ENCODE assay signal across 1 cellular context in genomic region chr10:133362846-133363245, GRCh38.
A peak's percentile ranks its signal among the peaks of the same experiment; 100 is the strongest.
TF ChIP-seq lines count a peak whose summit lies in the region.

No MANE protein-coding gene starts in this region.

TF ChIP-seq in HepG2, 621 proteins besides CTCF, POLR2A, EP300 and RAD21:
- no peak for TF ChIP-seq ZNF670 (CRISPR knock-in tag; IDR thresholded peaks at IDR 0.05; ENCODE audit: borderline replicate concordance)
- TF ChIP-seq, protein P1, sequence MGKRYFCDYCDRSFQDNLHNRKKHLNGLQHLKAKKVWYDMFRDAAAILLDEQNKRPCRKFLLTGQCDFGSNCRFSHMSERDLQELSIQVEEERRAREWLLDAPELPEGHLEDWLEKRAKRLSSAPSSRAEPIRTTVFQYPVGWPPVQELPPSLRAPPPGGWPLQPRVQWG (CRISPR knock-in tag; IDR thresholded peaks at IDR 0.05; ENCODE audit: borderline replicate concordance, low read depth), result no peak
- TF ChIP-seq ZNF652 (CRISPR knock-in tag; IDR thresholded peaks at IDR 0.05; ENCODE audit: borderline replicate concordance, low read depth), result no peak
- TF ChIP-seq GZF1 (CRISPR knock-in tag; IDR thresholded peaks at IDR 0.05), result no peak
- no peak for TF ChIP-seq NFIC (IDR thresholded peaks at IDR 0.05; ENCODE audit: low read length)
- no peak for TF ChIP-seq NFYC (CRISPR knock-in tag; IDR thresholded peaks at IDR 0.05)
- no peak for TF ChIP-seq MAZ (IDR thresholded peaks at IDR 0.05; ENCODE audit: borderline replicate concordance, low read depth, low read length)
- no peak for TF ChIP-seq MAZ (CRISPR knock-in tag; IDR thresholded peaks at IDR 0.05; ENCODE audit: low read depth)
- TF ChIP-seq GRHL1 (CRISPR knock-in tag; conservative IDR thresholded peaks at IDR 0.05), result no peak
- no peak for TF ChIP-seq RFX1 (IDR thresholded peaks at IDR 0.05)
- no peak for TF ChIP-seq ZNF230 (CRISPR knock-in tag; IDR thresholded peaks at IDR 0.05)
- TF ChIP-seq, protein P2, sequence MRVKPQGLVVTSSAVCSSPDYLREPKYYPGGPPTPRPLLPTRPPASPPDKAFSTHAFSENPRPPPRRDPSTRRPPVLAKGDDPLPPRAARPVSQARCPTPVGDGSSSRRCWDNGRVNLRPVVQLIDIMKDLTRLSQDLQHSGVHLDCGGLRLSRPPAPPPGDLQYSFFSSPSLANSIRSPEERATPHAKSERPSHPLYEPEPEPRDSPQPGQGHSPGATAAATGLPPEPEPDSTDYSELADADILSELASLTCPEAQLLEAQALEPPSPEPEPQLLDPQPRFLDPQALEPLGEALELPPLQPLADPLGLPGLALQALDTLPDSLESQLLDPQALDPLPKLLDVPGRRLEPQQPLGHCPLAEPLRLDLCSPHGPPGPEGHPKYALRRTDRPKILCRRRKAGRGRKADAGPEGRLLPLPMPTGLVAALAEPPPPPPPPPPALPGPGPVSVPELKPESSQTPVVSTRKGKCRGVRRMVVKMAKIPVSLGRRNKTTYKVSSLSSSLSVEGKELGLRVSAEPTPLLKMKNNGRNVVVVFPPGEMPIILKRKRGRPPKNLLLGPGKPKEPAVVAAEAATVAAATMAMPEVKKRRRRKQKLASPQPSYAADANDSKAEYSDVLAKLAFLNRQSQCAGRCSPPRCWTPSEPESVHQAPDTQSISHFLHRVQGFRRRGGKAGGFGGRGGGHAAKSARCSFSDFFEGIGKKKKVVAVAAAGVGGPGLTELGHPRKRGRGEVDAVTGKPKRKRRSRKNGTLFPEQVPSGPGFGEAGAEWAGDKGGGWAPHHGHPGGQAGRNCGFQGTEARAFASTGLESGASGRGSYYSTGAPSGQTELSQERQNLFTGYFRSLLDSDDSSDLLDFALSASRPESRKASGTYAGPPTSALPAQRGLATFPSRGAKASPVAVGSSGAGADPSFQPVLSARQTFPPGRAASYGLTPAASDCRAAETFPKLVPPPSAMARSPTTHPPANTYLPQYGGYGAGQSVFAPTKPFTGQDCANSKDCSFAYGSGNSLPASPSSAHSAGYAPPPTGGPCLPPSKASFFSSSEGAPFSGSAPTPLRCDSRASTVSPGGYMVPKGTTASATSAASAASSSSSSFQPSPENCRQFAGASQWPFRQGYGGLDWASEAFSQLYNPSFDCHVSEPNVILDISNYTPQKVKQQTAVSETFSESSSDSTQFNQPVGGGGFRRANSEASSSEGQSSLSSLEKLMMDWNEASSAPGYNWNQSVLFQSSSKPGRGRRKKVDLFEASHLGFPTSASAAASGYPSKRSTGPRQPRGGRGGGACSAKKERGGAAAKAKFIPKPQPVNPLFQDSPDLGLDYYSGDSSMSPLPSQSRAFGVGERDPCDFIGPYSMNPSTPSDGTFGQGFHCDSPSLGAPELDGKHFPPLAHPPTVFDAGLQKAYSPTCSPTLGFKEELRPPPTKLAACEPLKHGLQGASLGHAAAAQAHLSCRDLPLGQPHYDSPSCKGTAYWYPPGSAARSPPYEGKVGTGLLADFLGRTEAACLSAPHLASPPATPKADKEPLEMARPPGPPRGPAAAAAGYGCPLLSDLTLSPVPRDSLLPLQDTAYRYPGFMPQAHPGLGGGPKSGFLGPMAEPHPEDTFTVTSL (CRISPR knock-in tag; IDR thresholded peaks at IDR 0.05; ENCODE audit: borderline replicate concordance), result no peak
- TF ChIP-seq MZF1 (CRISPR knock-in tag; IDR thresholded peaks at IDR 0.05; ENCODE audit: borderline replicate concordance), result no peak
- 0 out of 2 replicates have a peak, but pooled peaks have one; percentile 18 for TF ChIP-seq RBFOX2 (IDR thresholded peaks at IDR 0.05; ENCODE audit: low read depth, low read length)
- no peak for TF ChIP-seq BCLAF1 (IDR thresholded peaks at IDR 0.05)
- TF ChIP-seq AGO2 (optimal IDR thresholded peaks at IDR 0.05; ENCODE audit: low read depth, low read length), result peak; percentile 47
- no peak for TF ChIP-seq ZNF768 (CRISPR knock-in tag; IDR thresholded peaks at IDR 0.05)
- no peak for TF ChIP-seq ZBTB21 (CRISPR knock-in tag; IDR thresholded peaks at IDR 0.05)
- no peak for TF ChIP-seq EEA1 (CRISPR knock-in tag; IDR thresholded peaks at IDR 0.05; ENCODE audit: borderline replicate concordance)
- no peak for TF ChIP-seq ZFP82 (CRISPR knock-in tag; IDR thresholded peaks at IDR 0.05; ENCODE audit: borderline replicate concordance)
- no peak for TF ChIP-seq DNMT3B (CRISPR knock-in tag; conservative IDR thresholded peaks at IDR 0.05)
- TF ChIP-seq SMAD9 (CRISPR knock-in tag; IDR thresholded peaks at IDR 0.05), result no peak
- TF ChIP-seq RBM22 (optimal IDR thresholded peaks at IDR 0.05; ENCODE audit: low read length), result peak; percentile 58
TF ChIP-seq in HepG2: peak in this region for 3.
